ENCODE assay signal across 26 cellular contexts in genomic region chr15:38053786-38054185, GRCh38.
"Had no signal": no experiment of that assay in that cellular context is flagged by ENCODE, and none has a peak within 500 bp of the region (broad histone marks: within the 10 kb centered on the region; RNA-seq: fewer than 3 reads in every experiment).

No MANE protein-coding gene starts in this region.

- H3K4me3 Mint-ChIP-seq: effector memory CD8-positive, alpha-beta T cell; immature natural killer cell; natural killer cell; stimulated activated naive B cell treated with anti-CD40 and anti-IgM and Interleukin-4, amounts not matched to agents 10 μg/mL and 1 μg/mL and 100 μg/mL, for 72 hours; stimulated activated naive CD8-positive, alpha-beta T cell treated with anti-CD3 and anti-CD28 coated beads, Interleukin-15, Interleukin-2, amounts not matched to agents 100 ng/mL and 50 ng/mL, for 24 hours had no signal

- DNase-seq: effector memory CD8-positive, alpha-beta T cell; erythroblast; esophagus squamous epithelium; foreskin melanocyte; glutamatergic neuron; heart right ventricle; hypothalamus; immature natural killer cell; islet precursor cell; kidney glomerular epithelial cell; left colon; left ventricle myocardium inferior; lower lobe of right lung; natural killer cell; sigmoid colon; stimulated activated CD4-positive, alpha-beta T cell treated with anti-CD3 and anti-CD28 coated beads, Interleukin-15, amount 100 ng/mL, for 24 hours; stimulated activated CD4-positive, alpha-beta T cell treated with anti-CD3 and anti-CD28 coated beads, Interleukin-2, amount 100 ng/mL, for 48 hours; stimulated activated naive B cell treated with anti-CD40 and anti-IgM and Interleukin-4, amounts not matched to agents 10 μg/mL and 1 μg/mL and 100 μg/mL, for 72 hours; transverse colon; upper lobe of right lung; uterus had no signal

- H3K27ac Mint-ChIP-seq: effector memory CD8-positive, alpha-beta T cell; immature natural killer cell; natural killer cell; stimulated activated naive B cell treated with anti-CD40 and anti-IgM and Interleukin-4, amounts not matched to agents 10 μg/mL and 1 μg/mL and 100 μg/mL, for 72 hours; stimulated activated naive CD8-positive, alpha-beta T cell treated with anti-CD3 and anti-CD28 coated beads, Interleukin-15, Interleukin-2, amounts not matched to agents 100 ng/mL and 50 ng/mL, for 24 hours had no signal

- H3K36me3 Mint-ChIP-seq: immature natural killer cell, natural killer cell had no signal

- H3K4me1 Mint-ChIP-seq: immature natural killer cell, natural killer cell had no signal

- H3K4me1 ChIP-seq: left ventricle myocardium inferior, lower lobe of right lung, prostate gland, right atrium auricular region, sigmoid colon, suprapubic skin, uterus had no signal

- H3K9me3 Mint-ChIP-seq: effector memory CD8-positive, alpha-beta T cell; immature natural killer cell; natural killer cell; stimulated activated naive CD8-positive, alpha-beta T cell treated with anti-CD3 and anti-CD28 coated beads, Interleukin-15, Interleukin-2, amounts not matched to agents 100 ng/mL and 50 ng/mL, for 24 hours had no signal

- H3K9me3 ChIP-seq: esophagus squamous epithelium, heart right ventricle, left ventricle myocardium inferior, lower lobe of right lung, prostate gland, right atrium auricular region, sigmoid colon, suprapubic skin, transverse colon, upper lobe of right lung, uterus had no signal

- H3K27ac ChIP-seq: coronary artery, esophagus squamous epithelium, left ventricle myocardium inferior, prostate gland, right atrium auricular region, sigmoid colon, suprapubic skin, transverse colon, upper lobe of right lung, uterus had no signal

- H3K4me3 ChIP-seq: coronary artery, esophagus squamous epithelium, heart right ventricle, left ventricle myocardium inferior, lower lobe of right lung, prostate gland, right atrium auricular region, sigmoid colon, suprapubic skin, transverse colon, upper lobe of right lung, uterus had no signal

- ATAC-seq: effector memory CD8-positive, alpha-beta T cell; heart right ventricle; left colon; natural killer cell; stimulated activated naive B cell treated with anti-CD40 and anti-IgM and Interleukin-4, amounts not matched to agents 10 μg/mL and 1 μg/mL and 100 μg/mL, for 72 hours had no signal

- H3K27me3 ChIP-seq: esophagus squamous epithelium, heart right ventricle, right atrium auricular region, sigmoid colon, suprapubic skin, transverse colon, upper lobe of right lung, uterus had no signal

- H3K36me3 ChIP-seq: esophagus squamous epithelium, heart right ventricle, left ventricle myocardium inferior, lower lobe of right lung, prostate gland, right atrium auricular region, sigmoid colon, suprapubic skin, transverse colon, upper lobe of right lung, uterus had no signal
